Comparison of ENCODE assay signal across 9 cellular contexts in genomic region chr5:124524552-124525232, GRCh38.
DNase-seq lines count a peak whose midpoint lies in the region; ATAC-seq, FAIRE-seq and TF ChIP-seq lines count a peak whose summit lies in the region.
"Had no signal": no experiment of that assay in that cellular context is flagged by ENCODE, and none has a peak within 500 bp of the region (broad histone marks: within the 10 kb centered on the region; RNA-seq: fewer than 3 reads in every experiment).

No MANE protein-coding gene starts in this region.

- H3K4me1 ChIP-seq in K562 (replicated peaks in 1 of 2; ENCODE audit: control insufficient read depth in 2 of 2, insufficient read depth in 2 of 2, low read length in 2 of 2): no peaks in the 10 kb centered on the region

- no peaks in the 10 kb centered on the region for H3K36me3 ChIP-seq in K562 (ENCODE audit: control insufficient read depth, insufficient read depth, low read length)
- H3K36me3 ChIP-seq in H7 (replicated peaks; ENCODE audit: control insufficient read depth, insufficient read depth, low read length): no peaks in the 10 kb centered on the region

- no peak overlapping the region for H3K9ac ChIP-seq in K562 (ENCODE audit: insufficient read depth in 1 of 2, low read depth in 2 of 2, low read length in 2 of 2)

- ATAC-seq in GM18511 (IDR thresholded peaks at IDR 0.05; ENCODE audit: unreplicated experiment) (peak; percentile 89), GM21515 (IDR thresholded peaks at IDR 0.05; ENCODE audit: unreplicated experiment) (peak; percentile 90), HG03280 (IDR thresholded peaks at IDR 0.05; ENCODE audit: unreplicated experiment) (peak; percentile 95), K562 (peak; percentile 84)
- ATAC-seq: mucosa of descending colon had no signal

- no peaks in the 10 kb centered on the region for H4K20me1 ChIP-seq in K562 (replicated peaks; ENCODE audit: control insufficient read depth, insufficient read depth, low read length)

- in situ Hi-C loops in K562 (cut with MboI): no loop called here

- CTCF ChIA-PET in K562 (lab: Yijun Ruan, JAX; ENCODE audit: low intra/inter-chr PET ratio): no interaction called here

- no peak overlapping the region for H2AFZ ChIP-seq in K562 (ENCODE audit: low read depth, low read length)

- 0% methylated on average over 6 of the region's 6 CpGs for WGBS in K562 (ENCODE audit: insufficient coverage, low coverage, missing lambda C conversion rate)

- H3K4me2 ChIP-seq in K562 (ENCODE audit: insufficient read depth, low read length): no peak overlapping the region

- no peaks in the 10 kb centered on the region for H3K9me3 ChIP-seq in K562 (replicated peaks; ENCODE audit: control insufficient read depth, insufficient read depth, low read depth, low read length)
- H3K9me3 ChIP-seq: mucosa of descending colon had no signal

- H3K79me2 ChIP-seq in K562 (ENCODE audit: control insufficient read depth, insufficient read depth, low read length): no peaks in the 10 kb centered on the region

- no peak for TF ChIP-seq EP300 in K562 (IDR thresholded peaks at IDR 0.05; ENCODE audit: low read length)

- TF ChIP-seq POLR2A in K562 (conservative IDR thresholded peaks at IDR 0.05): no peak

- intact Hi-C loops in K562 (cut with micrococcal nuclease) (no loop called here), head of caudate nucleus (cut with DNase I) (no loop called here)

- FAIRE-seq in K562 (lab: Jason Lieb, UNC): no peak

- no peak overlapping the region for H3K4me3 ChIP-seq in K562
- H3K4me3 ChIP-seq in H7 (ENCODE audit: insufficient read depth, low read depth, low read length): no peak overlapping the region
- H3K4me3 ChIP-seq: mucosa of descending colon had no signal

- TF ChIP-seq CTCF in K562 (IDR thresholded peaks at IDR 0.05 in 2 of 3, conservative IDR thresholded peaks at IDR 0.05 in 1 of 3; ENCODE audit: insufficient read depth in 2 of 3, low read depth in 1 of 3, low read length in 3 of 3): peak; percentile 25 to 38 (median 38); a peak in 3 of 6 replicates

- BruUV-seq in K562 (replicated peaks; lab: Mats Ljungman, UMichigan): no TSS peak

- POLR2A ChIA-PET in K562 (lab: Yijun Ruan, JAX): interaction anchor here (0.5 kb wide), 1 partner anchor 56 kb away, joined by 3 read pairs; no protein-coding TSS in a partner anchor

- peak in 1 of 4 experiments; percentile 29 for DNase-seq in K562 (ENCODE audit: extremely low read depth in 1 of 4, low spot score in 3 of 4)
- DNase-seq in NCI-H1092 treated with DMSO at 0.1 percent for 48 hours (lab: John Stamatoyannopoulos, UW): no peak
- DNase-seq in head of caudate nucleus: no peak
- no peak for DNase-seq in AG08396 (ENCODE audit: low spot score)
- no peak for DNase-seq in H7
- DNase-seq: mucosa of descending colon had no signal

- no peaks in the 10 kb centered on the region for H3K9me1 ChIP-seq in K562 (ENCODE audit: control insufficient read depth, insufficient read depth, low read length)

- H3K27me3 ChIP-seq in K562 (ENCODE audit: control insufficient read depth in 2 of 2, insufficient read depth in 2 of 2, low read length in 2 of 2) (peaks cover 2 to 22% of the 10 kb centered on the region in 2 experiments; a peak in 3 of 5 replicates), H7 (ENCODE audit: control insufficient read depth, insufficient read depth, low read length) (no peaks in the 10 kb centered on the region)

- H3K27ac ChIP-seq in K562 (ENCODE audit: extremely low read depth, low read depth, low read length): no peak overlapping the region

- TF ChIP-seq RAD21 in K562 (CRISPR knock-in tag; conservative IDR thresholded peaks at IDR 0.05 in 1 of 2, IDR thresholded peaks at IDR 0.05 in 1 of 2): peak in 1 of 2 experiments; percentile 60; a peak in 3 of 4 replicates

TF ChIP-seq in K562, 482 proteins besides CTCF, POLR2A, EP300 and RAD21:
- TF ChIP-seq SMC3 (conservative IDR thresholded peaks at IDR 0.05; ENCODE audit: insufficient read depth, low read depth, low read length): 0 out of 2 replicates have a peak, but pooled peaks have one; percentile 15
- no peak for TF ChIP-seq ZNF318 (IDR thresholded peaks at IDR 0.05; ENCODE audit: borderline replicate concordance in 1 of 2, low read depth in 1 of 2)
TF ChIP-seq in K562: peak in this region for 1.
